In the genomic region with DNA sequence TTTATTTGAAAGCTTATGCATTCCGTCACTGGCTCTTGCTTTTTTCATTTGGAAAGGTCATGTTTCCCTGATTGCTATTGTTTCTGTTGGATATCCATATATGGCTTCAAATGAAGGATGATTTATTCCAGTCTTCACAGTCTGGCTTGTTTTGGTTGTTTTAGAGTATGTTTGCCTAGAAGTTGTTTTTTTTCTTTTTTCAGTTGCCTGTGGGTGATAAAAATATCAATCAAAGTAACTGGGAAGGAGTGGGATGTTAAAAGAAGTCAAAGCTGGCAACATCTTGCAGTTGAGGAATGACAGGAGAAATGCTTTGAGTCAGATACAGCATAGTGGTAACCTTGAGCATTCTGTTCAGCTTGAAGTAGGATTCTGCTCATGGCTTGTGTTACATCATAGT, we compare ENCODE assay signal across 25 cellular contexts.
"Had no signal": no experiment of that assay in that cellular context is flagged by ENCODE, and none has a peak within 500 bp of the region (broad histone marks: within the 10 kb centered on the region; RNA-seq: fewer than 3 reads in every experiment).

No MANE protein-coding gene starts in this region.

- H3K36me3 Mint-ChIP-seq: memory B cell; naive thymus-derived CD4-positive, alpha-beta T cell had no signal

- H3K4me1 ChIP-seq: esophagus muscularis mucosa, gastrocnemius medialis, heart right ventricle, left lung had no signal

- ATAC-seq: gastrocnemius medialis; heart right ventricle; left colon; left lung; left ventricle myocardium superior; naive thymus-derived CD4-positive, alpha-beta T cell had no signal

- H3K9me3 ChIP-seq: esophagus muscularis mucosa, gastrocnemius medialis had no signal

- H3K4me3 Mint-ChIP-seq: memory B cell; naive thymus-derived CD4-positive, alpha-beta T cell had no signal

- H3K4me3 ChIP-seq: coronary artery, dorsolateral prefrontal cortex, esophagus muscularis mucosa, gastrocnemius medialis, heart right ventricle, left lung, lung had no signal

- FAIRE-seq: colon, islet of Langerhans, keratinocyte had no signal

- H3K27ac ChIP-seq: coronary artery, dorsolateral prefrontal cortex, esophagus muscularis mucosa, gastrocnemius medialis, heart right ventricle, left lung had no signal

- H3K27me3 ChIP-seq: dorsolateral prefrontal cortex, esophagus muscularis mucosa, gastrocnemius medialis, heart right ventricle, left lung had no signal

- H3K27me3 Mint-ChIP-seq: memory B cell; naive thymus-derived CD4-positive, alpha-beta T cell had no signal

- H3K27ac Mint-ChIP-seq: memory B cell; naive thymus-derived CD4-positive, alpha-beta T cell had no signal

- H3K4me1 Mint-ChIP-seq: memory B cell; naive thymus-derived CD4-positive, alpha-beta T cell had no signal

- DNase-seq: dermis blood vessel endothelial cell; dorsolateral prefrontal cortex; effector CD4-positive, alpha-beta T cell; effector memory CD4-positive, alpha-beta T cell; foreskin fibroblast; foreskin melanocyte; gastrocnemius medialis; glutamatergic neuron; head of caudate nucleus; heart right ventricle; hippocampal formation; left colon; left lung; left ventricle myocardium superior; mammary epithelial cell; mesendoderm; midbrain; naive thymus-derived CD4-positive, alpha-beta T cell had no signal
